Comparison of ENCODE assay signal across 11 cellular contexts in the genomic region with DNA sequence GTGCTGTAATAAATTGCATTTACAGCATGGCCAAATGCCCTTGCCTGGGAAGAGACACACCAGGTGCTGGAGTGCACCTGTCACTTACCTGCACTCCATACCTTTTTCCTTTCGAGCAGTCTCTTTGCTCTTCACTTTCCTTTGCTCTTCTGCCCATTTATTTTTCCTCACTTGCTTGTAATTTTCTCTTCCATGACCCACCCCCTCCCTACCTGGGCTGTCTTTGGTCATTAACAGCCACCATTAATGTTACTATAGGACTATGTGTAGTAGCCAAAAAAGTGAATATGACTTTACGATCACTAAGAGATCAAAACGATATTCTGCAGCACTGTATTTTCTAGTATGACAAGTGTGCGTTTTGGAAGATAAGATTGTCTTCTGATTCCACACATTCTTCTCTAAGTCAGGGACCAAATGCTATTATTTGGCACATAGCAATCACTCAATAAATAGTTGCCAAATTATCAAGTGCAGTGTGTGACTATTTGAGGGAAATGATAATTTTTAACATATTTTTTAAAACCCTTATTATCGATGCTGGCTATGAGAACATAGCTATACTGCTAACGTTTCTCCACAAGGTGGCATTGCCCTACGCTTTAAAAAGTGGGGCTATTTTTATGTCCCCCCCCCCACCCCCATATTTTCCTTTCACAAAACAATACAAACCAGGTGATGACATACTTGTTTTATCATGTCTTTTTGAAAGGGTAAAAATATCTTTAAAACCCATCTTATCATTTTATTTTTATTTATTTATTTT.
A peak's percentile ranks its signal among the peaks of the same experiment; 100 is the strongest.
DNase-seq lines count a peak whose midpoint lies in the region; ATAC-seq and TF ChIP-seq lines count a peak whose summit lies in the region.
"Had no signal": no experiment of that assay in that cellular context is flagged by ENCODE, and none has a peak within 500 bp of the region (broad histone marks: within the 10 kb centered on the region; RNA-seq: fewer than 3 reads in every experiment).

No MANE protein-coding gene starts in this region.

- in situ Hi-C loops in transverse colon (cut with MboI; ENCODE audit: low pct_ligation_motif_present in 1 of 4, low pct_unique_long_range_greater_than_20kb in 1 of 4, low sequenced_read_pairs in 3 of 4), result loop anchor here (10.0 to 25.0 kb wide), 4 partner anchors 297 to 672 kb away; a partner anchor contains a TSS

- no peak for ATAC-seq in Right ventricle myocardium inferior
- no peak for ATAC-seq in HG02973 (IDR thresholded peaks at IDR 0.05; ENCODE audit: unreplicated experiment)

- H3K4me3 ChIP-seq in left ventricle myocardium inferior (no peak overlapping the region), OCI-LY7 (ENCODE audit: low read depth, low read length, poor library complexity, severe bottlenecking) (no peak overlapping the region), fibroblast of mammary gland (ENCODE audit: control insufficient read depth, low read depth, low read length) (no peak overlapping the region), testis (no peak overlapping the region), transverse colon (no peak overlapping the region)

- no peaks in the 10 kb centered on the region for H3K9me2 ChIP-seq in OCI-LY7 (ENCODE audit: insufficient read depth, low read length)

- POLR2A ChIA-PET in OCI-LY7 (lab: Charles Lee), result interaction anchor here (0.7 kb wide), 1 partner anchor 267 kb away, joined by 5 read pairs; no protein-coding TSS in a partner anchor

- intact Hi-C loops in left ventricle myocardium inferior (cut with micrococcal nuclease), result loop anchor here (10.0 kb wide), 2 partner anchors 299 to 499 kb away; a partner anchor contains a TSS
- intact Hi-C loops in Right ventricle myocardium inferior (cut with DNase I), result loop anchor here (5.0 to 10.0 kb wide), 3 partner anchors 47 to 297 kb away; a partner anchor contains a TSS
- intact Hi-C loops in OCI-LY7 (cut with micrococcal nuclease; ENCODE audit: unreplicated experiment), result loop anchor here (5.0 kb wide), 2 partner anchors 227 to 297 kb away; a partner anchor contains a TSS
- intact Hi-C loops in testis (cut with DNase I; ENCODE audit: low total_unique reads), result no loop called here
- intact Hi-C loops in transverse colon (cut with DNase I; ENCODE audit: low total_unique reads), result loop anchor here (2.0 kb wide), 1 partner anchor 295 kb away; a partner anchor contains a TSS

- H3K27me3 ChIP-seq in left ventricle myocardium inferior (ENCODE audit: low read depth) (no peaks in the 10 kb centered on the region), testis (no peaks in the 10 kb centered on the region), transverse colon (no peaks in the 10 kb centered on the region)

- no peak for DNase-seq in left ventricle myocardium inferior
- no peak for DNase-seq in Right ventricle myocardium inferior (ENCODE audit: missing footprints)
- DNase-seq in OCI-LY7 (ENCODE audit: low spot score), result no peak
- DNase-seq in fibroblast of mammary gland (ENCODE audit: low read depth), result no peak
- DNase-seq in testis, result no peak
- DNase-seq in nucleus accumbens (lab: John Stamatoyannopoulos, UW), result no peak
- no peak for DNase-seq in transverse colon
- DNase-seq: amniotic stem cell, hippocampal formation, NCI-H1417 treated with DMSO at 0.1 percent for 48 hours had no signal

- no peaks in the 10 kb centered on the region for H3K79me2 ChIP-seq in OCI-LY7 (ENCODE audit: insufficient read depth, low read depth, low read length)

- no TSS peak for BruUV-seq in OCI-LY7 (replicated peaks; lab: Mats Ljungman, UMichigan)

- WGBS in testis, 2 donors, result 70 to 75% methylated on average over 7 of the region's 7 CpGs
- WGBS in transverse colon (ENCODE audit: low coverage in 1 of 2), 2 donors, result 85 to 88% methylated on average over 7 of the region's 7 CpGs

- H4K20me1 ChIP-seq in OCI-LY7 (ENCODE audit: insufficient read depth, low read length), result no peaks in the 10 kb centered on the region

- peaks cover 9% of the 10 kb centered on the region for H3K4me1 ChIP-seq in left ventricle myocardium inferior
- no peaks in the 10 kb centered on the region for H3K4me1 ChIP-seq in OCI-LY7 (ENCODE audit: insufficient read depth, low read length, poor library complexity, severe bottlenecking)
- no peaks in the 10 kb centered on the region for H3K4me1 ChIP-seq in testis
- peaks cover 0 to 4% (median 0%) of the 10 kb centered on the region in 4 donors for H3K4me1 ChIP-seq in transverse colon

- H3K27ac ChIP-seq in left ventricle myocardium inferior (replicated peaks) (no peak overlapping the region), OCI-LY7 (ENCODE audit: low read depth, low read length, poor library complexity, severe bottlenecking) (no peak overlapping the region), testis (no peak overlapping the region), transverse colon (no peak overlapping the region)

- CTCF ChIA-PET in OCI-LY7 (lab: Charles Lee; ENCODE audit: unreplicated experiment), result no interaction called here

- H3K36me3 ChIP-seq in left ventricle myocardium inferior, result peaks cover 85% of the 10 kb centered on the region
- H3K36me3 ChIP-seq in OCI-LY7 (ENCODE audit: insufficient read depth, low read length), result peaks cover 5% of the 10 kb centered on the region; the same call in 1 of the 2 replicates
- no peaks in the 10 kb centered on the region for H3K36me3 ChIP-seq in testis (ENCODE audit: low read depth, missing control alignments)
- peaks cover 0 to 48% (median 19%) of the 10 kb centered on the region in 4 donors for H3K36me3 ChIP-seq in transverse colon

- H3K9me3 ChIP-seq in left ventricle myocardium inferior (replicated peaks), result no peaks in the 10 kb centered on the region
- H3K9me3 ChIP-seq in OCI-LY7 (ENCODE audit: low read length), result no peaks in the 10 kb centered on the region
- no peaks in the 10 kb centered on the region for H3K9me3 ChIP-seq in testis
- H3K9me3 ChIP-seq in transverse colon, result no peaks in the 10 kb centered on the region

- H2AFZ ChIP-seq in OCI-LY7 (ENCODE audit: low read length), result no peak overlapping the region

- H3K4me2 ChIP-seq in OCI-LY7 (ENCODE audit: low read length), result no peak overlapping the region

- TF ChIP-seq POLR2A in testis (IDR thresholded peaks at IDR 0.05) (no peak), transverse colon (IDR thresholded peaks at IDR 0.05) (no peak)

- TF ChIP-seq CTCF in left ventricle myocardium inferior (IDR thresholded peaks at IDR 0.05; ENCODE audit: borderline replicate concordance), result peak; percentile 30
- peak; percentile 59 for TF ChIP-seq CTCF in OCI-LY7 (conservative IDR thresholded peaks at IDR 0.05; ENCODE audit: low read length)
- TF ChIP-seq CTCF in fibroblast of mammary gland (conservative IDR thresholded peaks at IDR 0.05; ENCODE audit: control insufficient read depth, insufficient read depth, low read depth, low read length), result peak; percentile 17
- peak; percentile 21 to 36 (median 31) for TF ChIP-seq CTCF in testis (IDR thresholded peaks at IDR 0.05)
- TF ChIP-seq CTCF in transverse colon (IDR thresholded peaks at IDR 0.05), result no peak

- TF ChIP-seq EP300 in transverse colon (IDR thresholded peaks at IDR 0.05; ENCODE audit: low read depth), result no peak

Comparison
In these comparisons a context has a peak if more than half of its experiments do, and no peak if none do; other contexts are left out.
1. CTCF ChIP-seq: peak in left ventricle myocardium inferior (single experiment), OCI-LY7 (single experiment), fibroblast of mammary gland (single experiment) and testis (3 of 3); none in transverse colon (0 of 5).